In genomic region chr19:7242601-7243258, GRCh38 we compare ENCODE assay signal across 10 cellular contexts. TPM values are rescaled to one million over a fixed set of nuclear protein-coding genes. Genes with fewer than 3 reads are reported as not detected.
DNase-seq lines count a peak whose midpoint lies in the region; ATAC-seq and TF ChIP-seq lines count a peak whose summit lies in the region.
"Had no signal": no experiment of that assay in that cellular context is flagged by ENCODE, and none has a peak within 500 bp of the region (broad histone marks: within the 10 kb centered on the region; RNA-seq: fewer than 3 reads in every experiment).

No MANE protein-coding gene starts in this region.

- no peak overlapping the region for H3K27ac ChIP-seq in trophoblast cell (ENCODE audit: low read depth, low read length)

- no peaks in the 10 kb centered on the region for H3K9me3 ChIP-seq in trophoblast cell (ENCODE audit: insufficient read depth, low read depth, low read length)

- H3K36me3 Mint-ChIP-seq in progenitor cell of endocrine pancreas (ENCODE audit: insufficient read depth), result peaks cover 19% of the 10 kb centered on the region

- no peak for TF ChIP-seq CTCF in progenitor cell of endocrine pancreas (IDR thresholded peaks at IDR 0.05; ENCODE audit: unreplicated experiment)

- ATAC-seq in esophagus mucosa (no peak), HG03135 (IDR thresholded peaks at IDR 0.05; ENCODE audit: unreplicated experiment) (no peak)
- ATAC-seq: K562 had no signal

- WGBS in trophoblast cell (ENCODE audit: extremely low coverage, insufficient coverage, insufficient read length), result no CpG with 5 or more reads among the region's 9 CpGs

- H3K27me3 ChIP-seq in trophoblast cell (ENCODE audit: insufficient read depth, low read length), result no peaks in the 10 kb centered on the region

- H4K12ac ChIP-seq in trophoblast cell (ENCODE audit: low read depth, low read length), result no peak overlapping the region

- H3K79me1 ChIP-seq in trophoblast cell (ENCODE audit: low read length), result no peaks in the 10 kb centered on the region

- H3K4me1 Mint-ChIP-seq in progenitor cell of endocrine pancreas (ENCODE audit: low read depth), result peaks cover 4% of the 10 kb centered on the region

- H3K27ac Mint-ChIP-seq in progenitor cell of endocrine pancreas, result no peak overlapping the region

- no peak overlapping the region for H3K4me2 ChIP-seq in trophoblast cell (ENCODE audit: low read length)

- no peak overlapping the region for H2AK5ac ChIP-seq in trophoblast cell (ENCODE audit: low read length)

- no peak overlapping the region for H2AFZ ChIP-seq in trophoblast cell (ENCODE audit: insufficient read depth, low read length, poor library complexity)

- H3K27me3 Mint-ChIP-seq in progenitor cell of endocrine pancreas, result no peaks in the 10 kb centered on the region

- H3K4me3 ChIP-seq in trophoblast cell (ENCODE audit: low read depth, low read length), result no peak overlapping the region
- H3K4me3 ChIP-seq: K562 had no signal

- H3K9ac ChIP-seq in trophoblast cell (ENCODE audit: low read length), result no peak overlapping the region

- peak; percentile 89 for DNase-seq in EH (ENCODE audit: low read depth)
- peak; percentile 52 for DNase-seq in M059J (ENCODE audit: low read depth)
- peak; percentile 66 for DNase-seq in dedifferentiated amniotic fluid mesenchymal stem cell (ENCODE audit: extremely low spot score)
- DNase-seq in trophoblast cell, result peak; percentile 7 to 75
- no peak for DNase-seq in stimulated activated CD4-positive, alpha-beta T cell treated with anti-CD3 and anti-CD28 coated beads, Interleukin-2, amount 100 ng/mL, for 48 hours
- DNase-seq in progenitor cell of endocrine pancreas (ENCODE audit: low spot score, unreplicated experiment), result no peak
- DNase-seq: activated CD4-positive, alpha-beta T cell treated with anti-CD3 and anti-CD28 coated beads for 1 hour had no signal

- no peaks in the 10 kb centered on the region for H3K79me2 ChIP-seq in trophoblast cell (ENCODE audit: control insufficient read depth, insufficient read depth, low read length, poor library complexity)

- H2BK5ac ChIP-seq in trophoblast cell (ENCODE audit: low read depth, low read length, poor library complexity), result no peak overlapping the region

- H3K4ac ChIP-seq in trophoblast cell (ENCODE audit: low read depth, low read length), result no peak overlapping the region

- H3K14ac ChIP-seq in trophoblast cell (ENCODE audit: low read length), result no peak overlapping the region

- no peak overlapping the region for H3K23ac ChIP-seq in trophoblast cell (ENCODE audit: low read length)

- H3K9me3 Mint-ChIP-seq in progenitor cell of endocrine pancreas (ENCODE audit: low read depth), result peaks cover 16% of the 10 kb centered on the region

- no peaks in the 10 kb centered on the region for H3K36me3 ChIP-seq in trophoblast cell (ENCODE audit: control insufficient read depth in 1 of 2, insufficient read depth in 2 of 2, low read length in 2 of 2)

- H3K4me3 Mint-ChIP-seq in progenitor cell of endocrine pancreas (ENCODE audit: low read depth), result no peak overlapping the region

- no peak overlapping the region for H4K91ac ChIP-seq in trophoblast cell (ENCODE audit: low read depth, low read length)

- H4K8ac ChIP-seq in trophoblast cell (ENCODE audit: low read depth, low read length), result no peak overlapping the region

- no peak overlapping the region for H3K18ac ChIP-seq in trophoblast cell (ENCODE audit: low read length)

- no peak overlapping the region for H2BK12ac ChIP-seq in trophoblast cell (ENCODE audit: low read length)

- no peak overlapping the region for H2BK120ac ChIP-seq in trophoblast cell (ENCODE audit: insufficient read depth, low read length, poor library complexity)

- no peaks in the 10 kb centered on the region for H3K4me1 ChIP-seq in trophoblast cell (ENCODE audit: control insufficient read depth in 1 of 2, insufficient read depth in 2 of 2, low read length in 2 of 2)

RNA-seq across cellular contexts. Expression of gene INSR, which starts 51.5 kb away (rescaled TPM):
- total RNA-seq in M059J (2014; rRNA removed; shearing (Covaris generic)), result 0.37 and 1.6 TPM in 2 replicates
- 7.5 and 7.6 TPM in 2 replicates for polyA plus RNA-seq in trophoblast cell (2013)
- total RNA-seq in esophagus mucosa, result 6.9 TPM
- 67.5 and 69.2 TPM in 2 replicates for total RNA-seq in progenitor cell of endocrine pancreas

Comparison
In these comparisons a context has a peak if more than half of its experiments do, and no peak if none do; other contexts are left out.
1. DNase-seq: peak in EH (single experiment), M059J (single experiment), dedifferentiated amniotic fluid mesenchymal stem cell (single experiment) and trophoblast cell (2 of 2); none in stimulated activated CD4-positive, alpha-beta T cell treated with anti-CD3 and anti-CD28 coated beads, Interleukin-2, amount 100 ng/mL, for 48 hours (0 of 2) and progenitor cell of endocrine pancreas (single experiment).